Comparison of ENCODE assay signal across 8 cellular contexts in the genomic region with DNA sequence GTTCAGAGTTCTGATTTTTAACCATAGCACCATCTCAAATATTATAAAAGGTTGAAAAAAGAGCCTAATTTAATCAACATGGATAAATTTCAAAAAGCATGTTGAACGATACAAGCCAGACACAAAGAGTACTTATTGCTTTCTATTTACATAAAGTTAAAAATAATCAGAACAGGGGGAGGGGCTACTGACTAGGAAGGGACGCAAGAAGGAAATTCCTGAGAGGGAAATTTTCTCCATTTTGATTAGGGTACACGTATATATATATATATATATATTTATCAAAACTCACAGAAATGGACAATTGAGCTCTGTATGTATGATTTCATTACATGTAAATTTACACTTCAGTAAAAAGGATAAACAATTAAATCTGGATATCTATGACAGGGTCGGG. TPM values are rescaled to one million over a fixed set of nuclear protein-coding genes. Genes with fewer than 3 reads are reported as not detected.
DNase-seq lines count a peak whose midpoint lies in the region; ATAC-seq, FAIRE-seq and TF ChIP-seq lines count a peak whose summit lies in the region.

No MANE protein-coding gene starts in this region.

- intact Hi-C loops in MCF 10A (cut with micrococcal nuclease) (loop anchor here (2.0 to 5.0 kb wide), 2 partner anchors 138 to 1716 kb away; no protein-coding TSS in a partner anchor), lower leg skin (cut with DNase I; ENCODE audit: low total_unique reads) (no loop called here)

- H3K9me3 Mint-ChIP-seq in MCF 10A (ENCODE audit: unreplicated experiment) (no peaks in the 10 kb centered on the region), type B pancreatic cell (no peaks in the 10 kb centered on the region)

- H3K27me3 Mint-ChIP-seq in MCF 10A (ENCODE audit: insufficient read depth, unreplicated experiment) (peaks cover 41% of the 10 kb centered on the region), type B pancreatic cell (no peaks in the 10 kb centered on the region)

- no peaks in the 10 kb centered on the region for H3K36me3 Mint-ChIP-seq in MCF 10A (ENCODE audit: insufficient read depth, unreplicated experiment)
- peaks cover 4% of the 10 kb centered on the region for H3K36me3 Mint-ChIP-seq in type B pancreatic cell

- TF ChIP-seq CTCF in 22Rv1 (IDR thresholded peaks at IDR 0.05) (no peak), MCF 10A (IDR thresholded peaks at IDR 0.05; ENCODE audit: unreplicated experiment) (no peak), lower leg skin (IDR thresholded peaks at IDR 0.05) (no peak), type B pancreatic cell (conservative IDR thresholded peaks at IDR 0.05) (no peak)

- H3K4me1 Mint-ChIP-seq in MCF 10A (ENCODE audit: insufficient read depth, unreplicated experiment) (no peaks in the 10 kb centered on the region), type B pancreatic cell (ENCODE audit: unreplicated experiment) (no peaks in the 10 kb centered on the region)

- peak overlapping the region; percentile 60 for H3K27ac ChIP-seq in 22Rv1

- peak; percentile 41 for DNase-seq in NCI-H146 (lab: John Stamatoyannopoulos, UW)
- peak; percentile 6 for DNase-seq in MCF 10A (ENCODE audit: unreplicated experiment)
- DNase-seq in lower leg skin (ENCODE audit: low spot score in 2 of 2) = no peak
- DNase-seq in type B pancreatic cell (ENCODE audit: extremely low spot score, unreplicated experiment) = no peak
- no peak for DNase-seq in frontal cortex (ENCODE audit: low spot score in 2 of 2)
- DNase-seq in KG1 (lab: John Stamatoyannopoulos, UW) = no peak

- H3K4me3 ChIP-seq in lower leg skin (ENCODE audit: low read depth, poor library complexity, severe bottlenecking) = peak overlapping the region; percentile 47

- FAIRE-seq in frontal cortex (lab: Jason Lieb, UNC) = no peak

- peak overlapping the region; percentile 85 for H3K4me3 Mint-ChIP-seq in MCF 10A (ENCODE audit: unreplicated experiment)
- H3K4me3 Mint-ChIP-seq in type B pancreatic cell = peak overlapping the region; percentile 94

- peak; percentile 20 for ATAC-seq in GM18861 (IDR thresholded peaks at IDR 0.05; ENCODE audit: unreplicated experiment)

- TF ChIP-seq POLR2A in lower leg skin (IDR thresholded peaks at IDR 0.05) = no peak

- CTCF ChIA-PET in MCF 10A (lab: Yijun Ruan, JAX) = no interaction called here

- POLR2A ChIA-PET in MCF 10A (lab: Yijun Ruan, JAX) = interaction anchor here (0.6 to 2.7 kb wide), 9 partner anchors 9 to 1698 kb away, joined by 3 to 14 read pairs (median 4); a partner anchor contains a TSS

- TSS peak; percentile 95 for BruUV-seq in MCF 10A (replicated peaks; lab: Mats Ljungman, UMichigan)

- 1 to 36% methylated on average over 4 of the region's 4 CpGs for WGBS in lower leg skin, 2 donors

- H3K27ac Mint-ChIP-seq in MCF 10A (ENCODE audit: low read depth, unreplicated experiment) (peak overlapping the region; percentile 93), type B pancreatic cell (peak overlapping the region; percentile 94)

RNA-seq across cellular contexts. Expression of a gene that starts 0.5 kb away (rescaled TPM):
- total RNA-seq in MCF 10A (2022) (21.1 and 21.8 TPM in 2 replicates), lower leg skin (1 to 10 TPM; 4.8 to 7.0 (median 5.9) TPM), type B pancreatic cell (ENCODE audit: low replicate concordance) (19.8 and 21.8 TPM in 2 replicates), frontal cortex (9.0 TPM)

RNA-seq across cellular contexts. Expression of a gene that starts 16.9 kb away (rescaled TPM):
- total RNA-seq in MCF 10A (2022) (2.9 and 3.4 TPM in 2 replicates), lower leg skin (1 to 10 TPM in 3 of 4 donors, under 1 TPM in 1; 0.42 to 2.6 (median 1.7) TPM), type B pancreatic cell (ENCODE audit: low replicate concordance) (2.7 and 3.1 TPM in 2 replicates), frontal cortex (0.82 TPM)

Comparison
In these comparisons a context has a peak if more than half of its experiments do, and no peak if none do; other contexts are left out.
1. DNase-seq: peak in NCI-H146 (single experiment) and MCF 10A (single experiment); none in lower leg skin (0 of 2), type B pancreatic cell (single experiment), frontal cortex (0 of 2) and KG1 (single experiment).